In the genomic region with DNA sequence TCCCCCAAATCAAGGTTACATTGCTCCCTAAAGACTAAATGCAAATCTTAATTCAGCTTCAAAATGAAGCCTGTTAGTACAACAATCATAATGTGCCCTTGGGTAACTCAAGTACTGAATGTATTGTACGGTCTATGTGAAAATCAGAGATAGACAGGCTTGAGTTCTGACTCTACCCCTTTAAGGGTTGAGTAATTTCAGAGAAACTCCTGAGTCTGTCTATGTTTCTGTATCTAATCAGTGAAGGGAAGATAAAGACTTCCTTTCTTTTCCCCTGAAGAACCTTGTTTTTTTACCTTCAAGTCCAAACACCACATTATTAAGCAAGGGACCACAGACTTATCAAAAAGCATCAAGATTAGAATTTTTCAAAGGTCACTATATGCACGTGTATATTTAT, we compare ENCODE assay signal across 23 cellular contexts.
"Had no signal": no experiment of that assay in that cellular context is flagged by ENCODE, and none has a peak within 500 bp of the region (broad histone marks: within the 10 kb centered on the region; RNA-seq: fewer than 3 reads in every experiment).

No MANE protein-coding gene starts in this region.

- DNase-seq: activated CD4-positive, alpha-beta T cell treated with anti-CD3 and anti-CD28 coated beads for 4 hours; activated CD4-positive, alpha-beta T cell treated with anti-CD3 and anti-CD28 coated beads, Interleukin-2, amount 50 U/mL, for 48 hours; activated CD8-positive, alpha-beta memory T cell treated with anti-CD3 and anti-CD28 coated beads for 24 hours; activated effector memory CD4-positive, alpha-beta T cell treated with Interleukin-2 at 50 U/mL for 16 hours; activated naive CD4-positive, alpha-beta T cell treated with Interleukin-2 at 50 U/mL for 16 hours; adrenal gland; foreskin melanocyte; heart right ventricle; left cardiac atrium; left ventricle myocardium superior; mammary epithelial cell; midbrain; naive thymus-derived CD8-positive, alpha-beta T cell; nucleus accumbens; psoas muscle; stimulated activated CD4-positive, alpha-beta T cell treated with anti-CD3 and anti-CD28 coated beads, Interleukin-15, amount 100 ng/mL, for 24 hours; stimulated activated CD4-positive, alpha-beta T cell treated with anti-CD3 and anti-CD28 coated beads, Interleukin-2, amount 100 ng/mL, for 24 hours; stimulated activated naive B cell treated with anti-CD40 and anti-IgM and Interleukin-4, amounts not matched to agents 10 μg/mL and 1 μg/mL and 100 μg/mL, for 72 hours; T-helper 1 cell; transverse colon had no signal

- H3K4me3 ChIP-seq: adrenal gland, coronary artery, heart right ventricle, psoas muscle, right atrium auricular region, transverse colon had no signal

- H3K27me3 ChIP-seq: adrenal gland, heart right ventricle, right atrium auricular region, transverse colon had no signal

- H3K36me3 ChIP-seq: transverse colon had no signal

- H3K4me1 ChIP-seq: adrenal gland, heart right ventricle, parathyroid adenoma, psoas muscle, right atrium auricular region, transverse colon had no signal

- ATAC-seq: heart right ventricle; left ventricle myocardium superior; naive thymus-derived CD8-positive, alpha-beta T cell; psoas muscle; stimulated activated naive B cell treated with anti-CD40 and anti-IgM and Interleukin-4, amounts not matched to agents 10 μg/mL and 1 μg/mL and 100 μg/mL, for 72 hours had no signal

- H3K9me3 ChIP-seq: adrenal gland, heart right ventricle, psoas muscle, right atrium auricular region, transverse colon had no signal

- H3K27ac ChIP-seq: adrenal gland, coronary artery, heart right ventricle, parathyroid adenoma, psoas muscle, right atrium auricular region, transverse colon had no signal
